25 cellular contexts compared by ENCODE assay signal in genomic region chr18:43485565-43485964, GRCh38.
"Had no signal": no experiment of that assay in that cellular context is flagged by ENCODE, and none has a peak within 500 bp of the region (broad histone marks: within the 10 kb centered on the region; RNA-seq: fewer than 3 reads in every experiment).

No MANE protein-coding gene starts in this region.

- H3K4me1 Mint-ChIP-seq: activated CD4-positive, alpha-beta T cell treated with anti-CD3 and anti-CD28 coated beads, Interleukin-2, amount 10 ng/mL, durations not matched to agents 24 days and 14 days; activated naive CD8-positive, alpha-beta T cell treated with anti-CD3 and anti-CD28 coated beads, Interleukin-2, amount 10 ng/mL, durations not matched to agents 7 days and 5 days; activated T-helper 17 cell treated with anti-CD3 and anti-CD28 coated beads, Interleukin-2, amount 50 U/mL, for 72 hours had no signal

- H3K4me3 ChIP-seq: dorsolateral prefrontal cortex, lower lobe of right lung, tibial nerve, vagina had no signal

- DNase-seq: activated CD4-positive, alpha-beta T cell treated with anti-CD3 and anti-CD28 coated beads, Interleukin-2, amount 10 ng/mL, durations not matched to agents 24 days and 14 days; activated CD8-positive, alpha-beta T cell treated with anti-CD3 and anti-CD28 coated beads for 36 hours; activated naive CD4-positive, alpha-beta T cell treated with Interleukin-2 at 50 U/mL for 16 hours; activated naive CD8-positive, alpha-beta T cell treated with anti-CD3 and anti-CD28 coated beads, Interleukin-2, amount 10 ng/mL, durations not matched to agents 7 days and 5 days; activated T-cell treated with anti-CD3 and anti-CD28 coated beads, Interleukin-2, amount 50 U/mL, for 1 hour; amygdala; caudate nucleus; dorsolateral prefrontal cortex; foreskin fibroblast; glutamatergic neuron; hypothalamus; islet precursor cell; left colon; lower lobe of right lung; retina; stimulated activated CD4-positive, alpha-beta T cell treated with anti-CD3 and anti-CD28 coated beads, Interleukin-12 subunit alpha, Interleukin-12 subunit beta, amount 100 ng/mL, for 4 hours; stimulated activated CD4-positive, alpha-beta T cell treated with anti-CD3 and anti-CD28 coated beads, Interleukin-2, amount 100 ng/mL, for 24 hours; stimulated activated naive CD4-positive, alpha-beta T cell treated with Interleukin-2 at 50 U/mL for 16 hours; T-helper 9 cell had no signal

- FAIRE-seq: colon had no signal

- H3K27me3 ChIP-seq: dorsolateral prefrontal cortex, neutrophil, tibial nerve, vagina had no signal

- H3K27ac Mint-ChIP-seq: activated CD4-positive, alpha-beta T cell treated with anti-CD3 and anti-CD28 coated beads, Interleukin-2, amount 10 ng/mL, durations not matched to agents 24 days and 14 days; activated CD8-positive, alpha-beta T cell treated with anti-CD3 and anti-CD28 coated beads for 36 hours; activated naive CD8-positive, alpha-beta T cell treated with anti-CD3 and anti-CD28 coated beads, Interleukin-2, amount 10 ng/mL, durations not matched to agents 7 days and 5 days; activated T-helper 17 cell treated with anti-CD3 and anti-CD28 coated beads, Interleukin-2, amount 50 U/mL, for 72 hours; natural killer cell treated with Interleukin-12 subunit alpha and Interleukin-12 subunit beta and Interleukin-15 and Interleukin-18, amount 100 ng/mL, for 72 hours had no signal

- H3K36me3 ChIP-seq: lower lobe of right lung, neutrophil, tibial nerve, vagina had no signal

- H3K9me3 ChIP-seq: lower lobe of right lung, neutrophil, vagina had no signal

- ATAC-seq: activated CD8-positive, alpha-beta T cell treated with anti-CD3 and anti-CD28 coated beads for 36 hours; activated T-helper 17 cell treated with anti-CD3 and anti-CD28 coated beads, Interleukin-2, amount 50 U/mL, for 72 hours; left colon; natural killer cell treated with Interleukin-12 subunit alpha and Interleukin-12 subunit beta and Interleukin-15 and Interleukin-18, amount 100 ng/mL, for 72 hours had no signal

- H3K27ac ChIP-seq: dorsolateral prefrontal cortex, lower lobe of right lung, neutrophil, tibial nerve, vagina had no signal

- H3K36me3 Mint-ChIP-seq: activated naive CD8-positive, alpha-beta T cell treated with anti-CD3 and anti-CD28 coated beads, Interleukin-2, amount 10 ng/mL, durations not matched to agents 7 days and 5 days; natural killer cell treated with Interleukin-12 subunit alpha and Interleukin-12 subunit beta and Interleukin-15 and Interleukin-18, amount 100 ng/mL, for 72 hours had no signal

- H3K4me1 ChIP-seq: lower lobe of right lung, tibial nerve, vagina had no signal

- H3K4me3 Mint-ChIP-seq: activated CD4-positive, alpha-beta T cell treated with anti-CD3 and anti-CD28 coated beads, Interleukin-2, amount 10 ng/mL, durations not matched to agents 24 days and 14 days; activated CD8-positive, alpha-beta T cell treated with anti-CD3 and anti-CD28 coated beads for 36 hours; activated naive CD8-positive, alpha-beta T cell treated with anti-CD3 and anti-CD28 coated beads, Interleukin-2, amount 10 ng/mL, durations not matched to agents 7 days and 5 days; activated T-helper 17 cell treated with anti-CD3 and anti-CD28 coated beads, Interleukin-2, amount 50 U/mL, for 72 hours; natural killer cell treated with Interleukin-12 subunit alpha and Interleukin-12 subunit beta and Interleukin-15 and Interleukin-18, amount 100 ng/mL, for 72 hours had no signal

- H3K27me3 Mint-ChIP-seq: activated CD4-positive, alpha-beta T cell treated with anti-CD3 and anti-CD28 coated beads, Interleukin-2, amount 10 ng/mL, durations not matched to agents 24 days and 14 days; activated CD8-positive, alpha-beta T cell treated with anti-CD3 and anti-CD28 coated beads for 36 hours; activated naive CD8-positive, alpha-beta T cell treated with anti-CD3 and anti-CD28 coated beads, Interleukin-2, amount 10 ng/mL, durations not matched to agents 7 days and 5 days; activated T-helper 17 cell treated with anti-CD3 and anti-CD28 coated beads, Interleukin-2, amount 50 U/mL, for 72 hours; natural killer cell treated with Interleukin-12 subunit alpha and Interleukin-12 subunit beta and Interleukin-15 and Interleukin-18, amount 100 ng/mL, for 72 hours had no signal
